Comparison of ENCODE assay signal across 13 cellular contexts in the genomic region with DNA sequence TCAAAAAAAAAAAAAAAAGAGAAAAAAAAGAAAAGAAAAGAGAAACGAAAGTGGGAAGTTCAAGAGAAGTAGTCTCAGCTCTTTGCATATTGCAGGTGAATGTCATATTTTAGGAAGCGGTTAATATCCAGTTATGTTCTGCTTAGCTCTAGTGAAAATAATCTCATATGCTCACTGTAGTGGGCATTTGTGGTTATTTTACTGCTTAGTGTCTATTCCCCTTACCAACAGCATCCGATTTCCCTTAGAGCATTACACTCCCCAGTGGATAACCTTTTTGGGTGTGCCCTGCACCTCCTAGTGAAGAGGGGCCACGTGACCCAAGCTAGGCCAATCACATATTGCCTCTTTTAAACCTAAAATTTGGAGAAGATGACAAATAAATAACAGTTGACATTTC.
DNase-seq lines count a peak whose midpoint lies in the region; ATAC-seq lines count a peak whose summit lies in the region.
"Had no signal": no experiment of that assay in that cellular context is flagged by ENCODE, and none has a peak within 500 bp of the region (broad histone marks: within the 10 kb centered on the region; RNA-seq: fewer than 3 reads in every experiment).

No MANE protein-coding gene starts in this region.

- H3K4me3 Mint-ChIP-seq in memory B cell = peak overlapping the region; percentile 24
- H3K4me3 Mint-ChIP-seq: activated naive CD8-positive, alpha-beta T cell treated with anti-CD3 and anti-CD28 coated beads, Interleukin-2, amount 10 ng/mL, durations not matched to agents 7 days and 5 days; stimulated activated naive CD8-positive, alpha-beta T cell treated with anti-CD3 and anti-CD28 coated beads, Interleukin-15, amount 100 ng/mL, for 72 hours had no signal

- peaks cover 5% of the 10 kb centered on the region for H3K36me3 Mint-ChIP-seq in memory B cell
- H3K36me3 Mint-ChIP-seq: activated naive CD8-positive, alpha-beta T cell treated with anti-CD3 and anti-CD28 coated beads, Interleukin-2, amount 10 ng/mL, durations not matched to agents 7 days and 5 days had no signal

- H3K27ac Mint-ChIP-seq in memory B cell = peak overlapping the region; percentile 8
- H3K27ac Mint-ChIP-seq: activated naive CD8-positive, alpha-beta T cell treated with anti-CD3 and anti-CD28 coated beads, Interleukin-2, amount 10 ng/mL, durations not matched to agents 7 days and 5 days; stimulated activated naive CD8-positive, alpha-beta T cell treated with anti-CD3 and anti-CD28 coated beads, Interleukin-15, amount 100 ng/mL, for 72 hours had no signal

- peaks cover 4% of the 10 kb centered on the region for H3K9me3 Mint-ChIP-seq in memory B cell

- DNase-seq in memory B cell (ENCODE audit: low spot score in 2 of 2) (peak in 1 of 2 donors; percentile 50), C1 segment of cervical spinal cord (lab: John Stamatoyannopoulos, UW) (no peak), NCI-H748 treated with DMSO at 0.1 percent for 48 hours (lab: John Stamatoyannopoulos, UW) (no peak), islet precursor cell (no peak)
- DNase-seq in stimulated activated CD4-positive, alpha-beta T cell treated with anti-CD3 and anti-CD28 coated beads, Interleukin-2, amount 100 ng/mL, for 24 hours = no peak
- DNase-seq: activated CD4-positive, alpha-beta T cell treated with anti-CD3 and anti-CD28 coated beads, Interleukin-2, amount 50 U/mL, for 1 hour; activated naive CD8-positive, alpha-beta T cell treated with anti-CD3 and anti-CD28 coated beads, Interleukin-2, amount 10 ng/mL, durations not matched to agents 7 days and 5 days; NCI-H1436 treated with DMSO at 0.1 percent for 48 hours; SHP77 treated with DMSO at 0.1 percent for 48 hours; stimulated activated naive CD8-positive, alpha-beta T cell treated with anti-CD3 and anti-CD28 coated beads, Interleukin-15, amount 100 ng/mL, for 72 hours had no signal

- H3K4me1 Mint-ChIP-seq in memory B cell = peaks cover 46% of the 10 kb centered on the region
- H3K4me1 Mint-ChIP-seq: stimulated activated naive CD8-positive, alpha-beta T cell treated with anti-CD3 and anti-CD28 coated beads, Interleukin-15, amount 100 ng/mL, for 72 hours had no signal

- H3K27me3 Mint-ChIP-seq in memory B cell = no peaks in the 10 kb centered on the region

- peak; percentile 72 for ATAC-seq in GM19025 (IDR thresholded peaks at IDR 0.05; ENCODE audit: low read depth, unreplicated experiment)
- peak; percentile 77 for ATAC-seq in HG02610 (IDR thresholded peaks at IDR 0.05; ENCODE audit: unreplicated experiment)
- ATAC-seq in HG03442 (IDR thresholded peaks at IDR 0.05; ENCODE audit: unreplicated experiment) = peak; percentile 80
- ATAC-seq in memory B cell (ENCODE audit: low read depth) = peak; percentile 98
- ATAC-seq: stimulated activated naive CD8-positive, alpha-beta T cell treated with anti-CD3 and anti-CD28 coated beads, Interleukin-15, amount 100 ng/mL, for 72 hours had no signal
